ENCODE assay signal across 2 cellular contexts in the genomic region with DNA sequence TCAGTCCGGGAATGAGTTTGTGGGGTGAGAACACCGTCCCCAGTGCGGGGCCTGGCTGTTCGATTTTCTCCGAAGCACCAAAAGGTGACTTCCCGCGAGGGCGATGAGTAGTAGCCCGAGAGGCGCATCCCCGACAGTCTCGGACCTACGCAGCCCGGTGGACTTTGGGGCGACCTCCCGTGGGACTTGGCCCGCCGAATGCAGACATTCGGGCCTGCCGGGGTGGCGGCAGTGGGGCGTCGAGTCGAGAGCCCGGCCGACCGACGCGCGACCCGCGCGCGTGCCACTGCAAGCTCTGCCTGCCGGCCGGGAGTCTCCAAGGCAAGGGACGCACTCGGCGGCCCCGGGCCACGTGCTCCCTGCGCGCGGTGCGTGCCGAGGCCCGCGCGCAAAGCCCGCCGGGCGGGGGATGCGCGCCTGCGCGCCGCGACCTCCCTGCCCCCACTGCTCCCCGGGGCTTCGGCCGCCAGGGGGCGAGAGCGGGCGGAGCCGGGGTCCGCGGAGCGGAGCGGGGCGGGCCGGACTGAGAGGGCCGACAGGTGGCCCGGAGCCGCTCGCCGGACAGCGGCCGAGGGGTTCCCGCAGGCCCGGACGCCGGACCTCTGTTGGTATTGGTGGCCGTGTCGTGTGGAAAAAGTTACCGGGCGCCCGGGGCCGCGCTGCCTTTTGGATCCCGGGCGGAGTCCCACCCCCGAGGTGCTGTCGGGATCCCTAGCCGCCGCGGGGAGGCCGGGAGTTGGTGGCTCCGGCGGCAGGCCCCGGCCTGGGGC.
TF ChIP-seq lines count a peak whose summit lies in the region.

No MANE protein-coding gene starts in this region.

TF ChIP-seq in A549, 52 proteins besides CTCF, POLR2A, EP300 and RAD21 (continued from another document):
- TF ChIP-seq HEYL (CRISPR knock-in tag; IDR thresholded peaks at IDR 0.05): peak; percentile 82; the same call in 1 of the 2 replicates
- peak; percentile 51; the same call in 1 of the 2 replicates for TF ChIP-seq ZSCAN20 (CRISPR knock-in tag; IDR thresholded peaks at IDR 0.05)
- no peak for TF ChIP-seq EHMT2 (IDR thresholded peaks at IDR 0.05; ENCODE audit: low read depth)
- peak; percentile 99 for TF ChIP-seq MYC (IDR thresholded peaks at IDR 0.05; ENCODE audit: borderline replicate concordance, low read length)
- TF ChIP-seq, protein P1, sequence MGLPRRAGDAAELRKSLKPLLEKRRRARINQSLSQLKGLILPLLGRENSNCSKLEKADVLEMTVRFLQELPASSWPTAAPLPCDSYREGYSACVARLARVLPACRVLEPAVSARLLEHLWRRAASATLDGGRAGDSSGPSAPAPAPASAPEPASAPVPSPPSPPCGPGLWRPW (IDR thresholded peaks at IDR 0.05): no peak
- TF ChIP-seq RCOR1 (IDR thresholded peaks at IDR 0.05; ENCODE audit: low read depth, low read length): no peak
- TF ChIP-seq, protein P2, sequence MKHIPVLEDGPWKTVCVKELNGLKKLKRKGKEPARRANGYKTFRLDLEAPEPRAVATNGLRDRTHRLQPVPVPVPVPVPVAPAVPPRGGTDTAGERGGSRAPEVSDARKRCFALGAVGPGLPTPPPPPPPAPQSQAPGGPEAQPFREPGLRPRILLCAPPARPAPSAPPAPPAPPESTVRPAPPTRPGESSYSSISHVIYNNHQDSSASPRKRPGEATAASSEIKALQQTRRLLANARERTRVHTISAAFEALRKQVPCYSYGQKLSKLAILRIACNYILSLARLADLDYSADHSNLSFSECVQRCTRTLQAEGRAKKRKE (CRISPR knock-in tag; IDR thresholded peaks at IDR 0.05; ENCODE audit: low read depth): peak; percentile 93
- peak; percentile 84 for TF ChIP-seq HOXB13 (CRISPR knock-in tag; IDR thresholded peaks at IDR 0.05; ENCODE audit: low read depth)
- TF ChIP-seq HDAC2 (IDR thresholded peaks at IDR 0.05): no peak
- TF ChIP-seq FOXS1 (CRISPR knock-in tag; IDR thresholded peaks at IDR 0.05): 0 out of 2 replicates have a peak, but pooled peaks have one; percentile 53
- TF ChIP-seq RNF2 (IDR thresholded peaks at IDR 0.05; ENCODE audit: borderline replicate concordance, low read depth): peak; percentile 27; the same call in 1 of the 2 replicates
- TF ChIP-seq SMC3 (IDR thresholded peaks at IDR 0.05): 0 out of 3 replicates have a peak, but pooled peaks have one; percentile 25
- peak; percentile 72; the same call in 1 of the 2 replicates for TF ChIP-seq EHF (CRISPR knock-in tag; IDR thresholded peaks at IDR 0.05)
- TF ChIP-seq JUN (IDR thresholded peaks at IDR 0.05): peak; percentile 72 to 75; a peak in 4 of 5 replicates
- TF ChIP-seq MAFK (IDR thresholded peaks at IDR 0.05; ENCODE audit: partially characterized antibody): no peak
- TF ChIP-seq POLR2AphosphoS2 (conservative IDR thresholded peaks at IDR 0.05; ENCODE audit: low read length): no peak
- TF ChIP-seq, protein P3, sequence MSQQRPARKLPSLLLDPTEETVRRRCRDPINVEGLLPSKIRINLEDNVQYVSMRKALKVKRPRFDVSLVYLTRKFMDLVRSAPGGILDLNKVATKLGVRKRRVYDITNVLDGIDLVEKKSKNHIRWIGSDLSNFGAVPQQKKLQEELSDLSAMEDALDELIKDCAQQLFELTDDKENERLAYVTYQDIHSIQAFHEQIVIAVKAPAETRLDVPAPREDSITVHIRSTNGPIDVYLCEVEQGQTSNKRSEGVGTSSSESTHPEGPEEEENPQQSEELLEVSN (IDR thresholded peaks at IDR 0.05; ENCODE audit: borderline replicate concordance, low read depth): peak; percentile 97
- TF ChIP-seq, protein P4, sequence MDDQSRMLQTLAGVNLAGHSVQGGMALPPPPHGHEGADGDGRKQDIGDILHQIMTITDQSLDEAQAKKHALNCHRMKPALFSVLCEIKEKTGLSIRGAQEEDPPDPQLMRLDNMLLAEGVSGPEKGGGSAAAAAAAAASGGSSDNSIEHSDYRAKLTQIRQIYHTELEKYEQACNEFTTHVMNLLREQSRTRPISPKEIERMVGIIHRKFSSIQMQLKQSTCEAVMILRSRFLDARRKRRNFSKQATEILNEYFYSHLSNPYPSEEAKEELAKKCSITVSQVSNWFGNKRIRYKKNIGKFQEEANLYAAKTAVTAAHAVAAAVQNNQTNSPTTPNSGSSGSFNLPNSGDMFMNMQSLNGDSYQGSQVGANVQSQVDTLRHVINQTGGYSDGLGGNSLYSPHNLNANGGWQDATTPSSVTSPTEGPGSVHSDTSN (IDR thresholded peaks at IDR 0.05): peak; percentile 20; the same call in 1 of the 2 replicates
- TF ChIP-seq TP53 (CRISPR knock-in tag; IDR thresholded peaks at IDR 0.05): peak; percentile 73; the same call in 1 of the 2 replicates
- no peak for TF ChIP-seq HOXA7 (CRISPR knock-in tag; IDR thresholded peaks at IDR 0.05)
- TF ChIP-seq RFX5 (IDR thresholded peaks at IDR 0.05): no peak
- TF ChIP-seq, protein P5, sequence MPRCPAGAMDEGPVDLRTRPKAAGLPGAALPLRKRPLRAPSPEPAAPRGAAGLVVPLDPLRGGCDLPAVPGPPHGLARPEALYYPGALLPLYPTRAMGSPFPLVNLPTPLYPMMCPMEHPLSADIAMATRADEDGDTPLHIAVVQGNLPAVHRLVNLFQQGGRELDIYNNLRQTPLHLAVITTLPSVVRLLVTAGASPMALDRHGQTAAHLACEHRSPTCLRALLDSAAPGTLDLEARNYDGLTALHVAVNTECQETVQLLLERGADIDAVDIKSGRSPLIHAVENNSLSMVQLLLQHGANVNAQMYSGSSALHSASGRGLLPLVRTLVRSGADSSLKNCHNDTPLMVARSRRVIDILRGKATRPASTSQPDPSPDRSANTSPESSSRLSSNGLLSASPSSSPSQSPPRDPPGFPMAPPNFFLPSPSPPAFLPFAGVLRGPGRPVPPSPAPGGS (IDR thresholded peaks at IDR 0.05): 0 out of 3 replicates have a peak, but pooled peaks have one; percentile 64

TF ChIP-seq in PFSK-1, 5 proteins besides CTCF, POLR2A, EP300 and RAD21 (continued from another document):
- TF ChIP-seq, protein P6, sequence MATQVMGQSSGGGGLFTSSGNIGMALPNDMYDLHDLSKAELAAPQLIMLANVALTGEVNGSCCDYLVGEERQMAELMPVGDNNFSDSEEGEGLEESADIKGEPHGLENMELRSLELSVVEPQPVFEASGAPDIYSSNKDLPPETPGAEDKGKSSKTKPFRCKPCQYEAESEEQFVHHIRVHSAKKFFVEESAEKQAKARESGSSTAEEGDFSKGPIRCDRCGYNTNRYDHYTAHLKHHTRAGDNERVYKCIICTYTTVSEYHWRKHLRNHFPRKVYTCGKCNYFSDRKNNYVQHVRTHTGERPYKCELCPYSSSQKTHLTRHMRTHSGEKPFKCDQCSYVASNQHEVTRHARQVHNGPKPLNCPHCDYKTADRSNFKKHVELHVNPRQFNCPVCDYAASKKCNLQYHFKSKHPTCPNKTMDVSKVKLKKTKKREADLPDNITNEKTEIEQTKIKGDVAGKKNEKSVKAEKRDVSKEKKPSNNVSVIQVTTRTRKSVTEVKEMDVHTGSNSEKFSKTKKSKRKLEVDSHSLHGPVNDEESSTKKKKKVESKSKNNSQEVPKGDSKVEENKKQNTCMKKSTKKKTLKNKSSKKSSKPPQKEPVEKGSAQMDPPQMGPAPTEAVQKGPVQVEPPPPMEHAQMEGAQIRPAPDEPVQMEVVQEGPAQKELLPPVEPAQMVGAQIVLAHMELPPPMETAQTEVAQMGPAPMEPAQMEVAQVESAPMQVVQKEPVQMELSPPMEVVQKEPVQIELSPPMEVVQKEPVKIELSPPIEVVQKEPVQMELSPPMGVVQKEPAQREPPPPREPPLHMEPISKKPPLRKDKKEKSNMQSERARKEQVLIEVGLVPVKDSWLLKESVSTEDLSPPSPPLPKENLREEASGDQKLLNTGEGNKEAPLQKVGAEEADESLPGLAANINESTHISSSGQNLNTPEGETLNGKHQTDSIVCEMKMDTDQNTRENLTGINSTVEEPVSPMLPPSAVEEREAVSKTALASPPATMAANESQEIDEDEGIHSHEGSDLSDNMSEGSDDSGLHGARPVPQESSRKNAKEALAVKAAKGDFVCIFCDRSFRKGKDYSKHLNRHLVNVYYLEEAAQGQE (IDR thresholded peaks at IDR 0.05; ENCODE audit: insufficient read depth in 1 of 2, low read depth in 2 of 2, low read length in 2 of 2): peak in 1 of 2 experiments; percentile 27; a peak in 1 of 4 replicates
- peak; percentile 57; the same call in 1 of the 2 replicates for TF ChIP-seq TAF1 (IDR thresholded peaks at IDR 0.05; ENCODE audit: borderline replicate concordance, insufficient read depth, low read length)
- TF ChIP-seq FOXP2 (optimal IDR thresholded peaks at IDR 0.05; ENCODE audit: borderline replicate concordance, extremely low read depth, extremely low read length, insufficient read depth): no peak
- TF ChIP-seq POLR2AphosphoS5 (IDR thresholded peaks at IDR 0.05; ENCODE audit: low read depth, low read length): no peak
